ENCODE assay signal across 8 cellular contexts in genomic region chr1:19882111-19883071, GRCh38.
DNase-seq lines count a peak whose midpoint lies in the region; ATAC-seq lines count a peak whose summit lies in the region.

A gene with protein sequence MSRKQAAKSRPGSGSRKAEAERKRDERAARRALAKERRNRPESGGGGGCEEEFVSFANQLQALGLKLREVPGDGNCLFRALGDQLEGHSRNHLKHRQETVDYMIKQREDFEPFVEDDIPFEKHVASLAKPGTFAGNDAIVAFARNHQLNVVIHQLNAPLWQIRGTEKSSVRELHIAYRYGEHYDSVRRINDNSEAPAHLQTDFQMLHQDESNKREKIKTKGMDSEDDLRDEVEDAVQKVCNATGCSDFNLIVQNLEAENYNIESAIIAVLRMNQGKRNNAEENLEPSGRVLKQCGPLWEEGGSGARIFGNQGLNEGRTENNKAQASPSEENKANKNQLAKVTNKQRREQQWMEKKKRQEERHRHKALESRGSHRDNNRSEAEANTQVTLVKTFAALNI (plus strand): TSS chr1:19882395. CDS start chr1:19882514, 119 bp downstream.

- H3K4me3 Mint-ChIP-seq in central memory CD8-positive, alpha-beta T cell: peak within 1 kb of the TSS; percentile 83

- no peaks in the 10 kb centered on the region for H3K9me3 Mint-ChIP-seq in central memory CD8-positive, alpha-beta T cell

- peak within 1 kb of the TSS; percentile 36 for H3K27ac Mint-ChIP-seq in central memory CD8-positive, alpha-beta T cell (ENCODE audit: low read depth)

- peak; percentile 89 for ATAC-seq in GM19025 (IDR thresholded peaks at IDR 0.05; ENCODE audit: low read depth, unreplicated experiment)
- peak; percentile 89 for ATAC-seq in HG03342 (IDR thresholded peaks at IDR 0.05; ENCODE audit: unreplicated experiment)
- peak; percentile 99 for ATAC-seq in central memory CD8-positive, alpha-beta T cell (replicated peaks; ENCODE audit: extremely low read depth, poor library complexity, severe bottlenecking)

- peaks cover 40% of the 10 kb centered on the region for H3K4me1 Mint-ChIP-seq in central memory CD8-positive, alpha-beta T cell

- H3K36me3 Mint-ChIP-seq in central memory CD8-positive, alpha-beta T cell (ENCODE audit: insufficient read depth): peaks cover 4% of the 10 kb centered on the region

- DNase-seq in AG20443 (ENCODE audit: low spot score) (peak; percentile 99), NCI-H345 treated with DMSO at 0.1 percent for 48 hours (lab: John Stamatoyannopoulos, UW; ENCODE audit: unreplicated experiment) (peak; percentile 98), islet precursor cell (peak; percentile 99)
- DNase-seq in activated CD4-positive, CD25-positive, alpha-beta regulatory T cell (lab: John Stamatoyannopoulos, UW): peak; percentile 74 to 91 (median 84)
- DNase-seq in central memory CD8-positive, alpha-beta T cell (ENCODE audit: low spot score in 2 of 2): peak; percentile 89 to 96
- peak; percentile 92 to 98 (median 92) for DNase-seq in stimulated activated CD4-positive, alpha-beta T cell treated with anti-CD3 and anti-CD28 coated beads, Interleukin-12 subunit alpha, Interleukin-12 subunit beta, amount 100 ng/mL, for 48 hours (ENCODE audit: low read depth in 2 of 3, low spot score in 1 of 3)

- H3K27me3 Mint-ChIP-seq in central memory CD8-positive, alpha-beta T cell: peaks cover 22% of the 10 kb centered on the region

Comparison
In these comparisons a context has a peak if more than half of its experiments do, and no peak if none do; other contexts are left out.
1. Peak in every context shown above with its lines: DNase-seq and ATAC-seq.